ENCODE assay signal across 24 cellular contexts in the genomic region with DNA sequence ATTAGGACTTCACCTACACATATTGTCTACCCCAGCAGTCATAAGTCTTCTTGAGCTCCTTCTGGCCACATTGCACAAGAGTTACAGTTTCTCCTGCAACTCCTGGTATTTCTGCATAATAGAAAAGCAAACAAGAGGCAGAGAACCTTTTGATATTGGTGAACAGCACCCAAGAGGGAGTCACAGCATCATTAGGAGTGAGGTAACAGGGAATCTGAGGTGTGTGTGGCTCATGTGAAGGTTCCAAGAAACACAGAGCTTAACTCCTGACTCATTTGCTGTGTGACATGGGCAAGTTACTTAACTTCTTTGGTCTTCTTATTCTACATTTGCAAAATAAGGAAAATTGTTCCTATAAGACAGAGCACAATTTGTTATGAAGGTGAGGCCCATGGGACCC.
"Had no signal": no experiment of that assay in that cellular context is flagged by ENCODE, and none has a peak within 500 bp of the region (broad histone marks: within the 10 kb centered on the region; RNA-seq: fewer than 3 reads in every experiment).

No MANE protein-coding gene starts in this region.

- H3K27me3 Mint-ChIP-seq: activated B cell treated with CpG ODN at 0.5 μM for 24 hours; activated CD8-positive, alpha-beta T cell treated with anti-CD3 and anti-CD28 coated beads for 36 hours; activated naive CD4-positive, alpha-beta T cell treated with anti-CD3 and anti-CD28 coated beads, Interleukin-2, amount 10 ng/mL, durations not matched to agents 7 days and 5 days; IgD-negative memory B cell; T-helper 17 cell had no signal

- H3K9me3 ChIP-seq: adrenal gland had no signal

- H3K4me1 Mint-ChIP-seq: activated B cell treated with CpG ODN at 0.5 μM for 24 hours; activated naive CD4-positive, alpha-beta T cell treated with anti-CD3 and anti-CD28 coated beads, Interleukin-2, amount 10 ng/mL, durations not matched to agents 7 days and 5 days; activated naive CD8-positive, alpha-beta T cell treated with anti-CD3 and anti-CD28 coated beads for 36 hours; IgD-negative memory B cell; T-helper 17 cell had no signal

- DNase-seq: activated B cell treated with CpG ODN at 0.5 μM for 24 hours; activated CD4-positive, alpha-beta T cell treated with anti-CD3 and anti-CD28 coated beads for 1 hour; activated CD4-positive, alpha-beta T cell treated with anti-CD3 and anti-CD28 coated beads, Interleukin-2, amount 50 U/mL, for 1 hour; activated CD8-positive, alpha-beta memory T cell treated with anti-CD3 and anti-CD28 coated beads, Interleukin-2, amount 50 U/mL, for 4 hours; activated CD8-positive, alpha-beta T cell treated with anti-CD3 and anti-CD28 coated beads for 36 hours; activated gamma-delta T cell treated with Interleukin-2 at 50 U/mL for 16 hours; activated naive CD4-positive, alpha-beta T cell treated with anti-CD3 and anti-CD28 coated beads, Interleukin-2, amount 10 ng/mL, durations not matched to agents 7 days and 5 days; activated naive CD8-positive, alpha-beta T cell treated with anti-CD3 and anti-CD28 coated beads for 36 hours; activated T-cell treated with anti-CD3 and anti-CD28 coated beads, Interleukin-2, amount 50 U/mL, for 72 hours; adrenal gland; anterior cingulate cortex; cerebellar nuclear complex; KG1; NCI-H1048; NCI-H146; NCI-H187 treated with DMSO at 0.1 percent for 48 hours; NCI-H2081 treated with DMSO at 0.1 percent for 48 hours; NCI-H446; NCI-H524; SHP77; T-helper 17 cell; T-helper 9 cell had no signal

- ATAC-seq: activated CD8-positive, alpha-beta T cell treated with anti-CD3 and anti-CD28 coated beads for 36 hours; activated T-cell treated with anti-CD3 and anti-CD28 coated beads, Interleukin-2, amount 50 U/mL, for 72 hours; T-helper 17 cell had no signal

- H3K4me3 Mint-ChIP-seq: activated B cell treated with CpG ODN at 0.5 μM for 24 hours; activated CD8-positive, alpha-beta T cell treated with anti-CD3 and anti-CD28 coated beads for 36 hours; activated naive CD4-positive, alpha-beta T cell treated with anti-CD3 and anti-CD28 coated beads, Interleukin-2, amount 10 ng/mL, durations not matched to agents 7 days and 5 days; activated naive CD8-positive, alpha-beta T cell treated with anti-CD3 and anti-CD28 coated beads for 36 hours; activated T-cell treated with anti-CD3 and anti-CD28 coated beads, Interleukin-2, amount 50 U/mL, for 72 hours; IgD-negative memory B cell; T-helper 17 cell had no signal

- H3K27ac Mint-ChIP-seq: activated B cell treated with CpG ODN at 0.5 μM for 24 hours; activated CD8-positive, alpha-beta T cell treated with anti-CD3 and anti-CD28 coated beads for 36 hours; activated naive CD4-positive, alpha-beta T cell treated with anti-CD3 and anti-CD28 coated beads, Interleukin-2, amount 10 ng/mL, durations not matched to agents 7 days and 5 days; activated naive CD8-positive, alpha-beta T cell treated with anti-CD3 and anti-CD28 coated beads for 36 hours; activated T-cell treated with anti-CD3 and anti-CD28 coated beads, Interleukin-2, amount 50 U/mL, for 72 hours; activated T-helper 2 cell treated with anti-CD3 and anti-CD28 coated beads, Interferon-gamma antibody, Interleukin-2, Interleukin-4, amounts not matched to agents 10 μg/mL and 5 μg/mL and 100 μg/mL, durations not matched to agents 14 hours and 24 hours and 36 hours; IgD-negative memory B cell; T-helper 17 cell had no signal

- H3K36me3 ChIP-seq: adrenal gland had no signal

- H3K36me3 Mint-ChIP-seq: activated naive CD4-positive, alpha-beta T cell treated with anti-CD3 and anti-CD28 coated beads, Interleukin-2, amount 10 ng/mL, durations not matched to agents 7 days and 5 days; activated naive CD8-positive, alpha-beta T cell treated with anti-CD3 and anti-CD28 coated beads for 36 hours; IgD-negative memory B cell had no signal

- H3K27me3 ChIP-seq: adrenal gland had no signal

- H3K4me3 ChIP-seq: adrenal gland had no signal

- H3K4me1 ChIP-seq: adrenal gland had no signal

- H3K9me3 Mint-ChIP-seq: activated B cell treated with CpG ODN at 0.5 μM for 24 hours; activated CD8-positive, alpha-beta T cell treated with anti-CD3 and anti-CD28 coated beads for 36 hours; activated naive CD4-positive, alpha-beta T cell treated with anti-CD3 and anti-CD28 coated beads, Interleukin-2, amount 10 ng/mL, durations not matched to agents 7 days and 5 days; activated naive CD8-positive, alpha-beta T cell treated with anti-CD3 and anti-CD28 coated beads for 36 hours; activated T-helper 2 cell treated with anti-CD3 and anti-CD28 coated beads, Interferon-gamma antibody, Interleukin-2, Interleukin-4, amounts not matched to agents 10 μg/mL and 5 μg/mL and 100 μg/mL, durations not matched to agents 14 hours and 24 hours and 36 hours had no signal

- H3K27ac ChIP-seq: adrenal gland had no signal
